ENCODE assay signal across 8 cellular contexts in genomic region chr16:69565611-69566436, GRCh38. TPM values are rescaled to one million over a fixed set of nuclear protein-coding genes. Genes with fewer than 3 reads are reported as not detected.
DNase-seq lines count a peak whose midpoint lies in the region; ATAC-seq and TF ChIP-seq lines count a peak whose summit lies in the region.

TSS of gene NFAT5 (plus strand) at chr16:69565966. CDS start at chr16:69566302, 336 bp downstream.

- peak; percentile 82 for ATAC-seq in CD8-positive, alpha-beta T cell
- ATAC-seq in GM21423 (IDR thresholded peaks at IDR 0.05; ENCODE audit: unreplicated experiment) = peak; percentile 47
- peak; percentile 79 for ATAC-seq in PC-3

- no TSS peak for BruUV-seq in PC-3 (replicated peaks; lab: Mats Ljungman, UMichigan)

- peak within 1 kb of the TSS; percentile 92 for H2AFZ ChIP-seq in PC-3 (ENCODE audit: low read length)

- peak within 1 kb of the TSS; percentile 99 for H3K4me2 ChIP-seq in PC-3 (ENCODE audit: low read length)

- H3K4me3 Mint-ChIP-seq in CD8-positive, alpha-beta T cell = peak within 1 kb of the TSS; percentile 96

- CTCF ChIA-PET in CD8-positive, alpha-beta T cell (lab: Charles Lee) = interaction anchor here (1.3 kb wide), 1 partner anchor 20 kb away, joined by 3 read pairs; no protein-coding TSS in a partner anchor
- CTCF ChIA-PET in PC-3 (lab: Charles Lee) = interaction anchor here (1.0 kb wide), 1 partner anchor 170 kb away, joined by 5 read pairs; no protein-coding TSS in a partner anchor

- peaks cover 57% of the 10 kb centered on the region for H3K79me2 ChIP-seq in PC-3 (ENCODE audit: low read length)

- intact Hi-C loops in CD8-positive, alpha-beta T cell (cut with DNase I, micrococcal nuclease) = loop anchor here (1.0 to 10.0 kb wide), 17 partner anchors 35 to 816 kb away; partner anchors contain the start of genes CYB5B (in 2 of the 2), SNTB2 (in 2 of the 2), CHTF8 (in 1 of the 2) and COG8 (in 1 of the 2)
- intact Hi-C loops in PC-3 (cut with micrococcal nuclease) = loop anchor here (1.0 to 5.0 kb wide), 2 partner anchors 99 to 170 kb away; no protein-coding TSS in a partner anchor

- peaks cover 7% of the 10 kb centered on the region for H3K36me3 Mint-ChIP-seq in CD8-positive, alpha-beta T cell

- peaks cover 46% of the 10 kb centered on the region for H3K4me1 Mint-ChIP-seq in CD8-positive, alpha-beta T cell (ENCODE audit: low read depth)

- POLR2A ChIA-PET in CD8-positive, alpha-beta T cell (lab: Charles Lee) = no interaction called here
- POLR2A ChIA-PET in PC-3 (lab: Charles Lee; ENCODE audit: unreplicated experiment) = no interaction called here

- no peaks in the 10 kb centered on the region for H3K9me3 Mint-ChIP-seq in CD8-positive, alpha-beta T cell

- H3K27me3 Mint-ChIP-seq in CD8-positive, alpha-beta T cell (ENCODE audit: low read depth) = no peaks in the 10 kb centered on the region

- no peaks in the 10 kb centered on the region for H3K27me3 ChIP-seq in CD8-positive, alpha-beta T cell (ENCODE audit: insufficient read depth, low read length)
- H3K27me3 ChIP-seq in PC-3 (ENCODE audit: low read length) (no peaks in the 10 kb centered on the region), mucosa of rectum (ENCODE audit: control insufficient read depth in 2 of 2, insufficient read depth in 2 of 2, low read length in 2 of 2) (no peaks in the 10 kb centered on the region)

- peak within 1 kb of the TSS; percentile 87 for H3K27ac ChIP-seq in CD8-positive, alpha-beta T cell (ENCODE audit: low read depth, low read length)
- peak within 1 kb of the TSS; percentile 81 for H3K27ac ChIP-seq in PC-3 (ENCODE audit: low read length)
- H3K27ac ChIP-seq in mucosa of rectum (ENCODE audit: low read depth in 2 of 2, low read length in 2 of 2) = peak within 1 kb of the TSS; percentile 99

- H3K9ac ChIP-seq in PC-3 (ENCODE audit: low read length) (peak within 1 kb of the TSS; percentile 98), mucosa of rectum (ENCODE audit: low read depth in 1 of 2, low read length in 2 of 2) (peak within 1 kb of the TSS; percentile 91 to 98)

- peak within 1 kb of the TSS; percentile 91 for H3K4me3 ChIP-seq in CD8-positive, alpha-beta T cell (ENCODE audit: low read depth, low read length)
- peak within 1 kb of the TSS; percentile 88 for H3K4me3 ChIP-seq in PC-3 (ENCODE audit: low read length)
- peak within 1 kb of the TSS; percentile 89 for H3K4me3 ChIP-seq in epithelial cell of proximal tubule (ENCODE audit: low read depth, low read length)
- H3K4me3 ChIP-seq in mucosa of rectum (ENCODE audit: low read length in 2 of 2) = peak within 1 kb of the TSS; percentile 90 to 91

- TF ChIP-seq RAD21 in Ishikawa (IDR thresholded peaks at IDR 0.05; ENCODE audit: low read depth) = peak; percentile 1; the same call in 1 of the 2 replicates

- H3K36me3 ChIP-seq in CD8-positive, alpha-beta T cell (ENCODE audit: insufficient read depth, low read length) = no peaks in the 10 kb centered on the region
- no peaks in the 10 kb centered on the region for H3K36me3 ChIP-seq in PC-3 (ENCODE audit: low read depth, low read length)
- no peaks in the 10 kb centered on the region for H3K36me3 ChIP-seq in mucosa of rectum (ENCODE audit: control insufficient read depth in 2 of 2, insufficient read depth in 2 of 2, low read length in 2 of 2)

- no peaks in the 10 kb centered on the region for H3K9me2 ChIP-seq in PC-3 (replicated peaks; ENCODE audit: low read length)

- H4K20me1 ChIP-seq in PC-3 (ENCODE audit: low read length) = peaks cover 13% of the 10 kb centered on the region

- peaks cover 36% of the 10 kb centered on the region for H3K4me1 ChIP-seq in CD8-positive, alpha-beta T cell (ENCODE audit: insufficient read depth, low read length)
- H3K4me1 ChIP-seq in PC-3 (ENCODE audit: insufficient read depth, low read length) = peaks cover 23% of the 10 kb centered on the region
- peaks cover 14 to 16% of the 10 kb centered on the region in 2 donors for H3K4me1 ChIP-seq in mucosa of rectum (ENCODE audit: control insufficient read depth in 2 of 2, insufficient read depth in 2 of 2, low read length in 2 of 2)

- peak; percentile 100 for TF ChIP-seq EP300 in Ishikawa (IDR thresholded peaks at IDR 0.05; ENCODE audit: borderline replicate concordance)

- peak; percentile 83 to 97 (median 89) for DNase-seq in CD8-positive, alpha-beta T cell
- peak; percentile 82 for DNase-seq in PC-3
- peak; percentile 98 for DNase-seq in activated T-cell treated with anti-CD3 and anti-CD28 coated beads, Interleukin-2, amount 50 U/mL, for 1 hour
- no peak for DNase-seq in epithelial cell of proximal tubule (ENCODE audit: low read depth)
- DNase-seq in stimulated activated CD8-positive, alpha-beta memory T cell treated with anti-CD3 and anti-CD28 coated beads, Interleukin-4, amount 100 ng/mL, for 4 hours (ENCODE audit: low read depth in 2 of 2, low spot score in 1 of 2) = peak; percentile 74 to 76

- no peaks in the 10 kb centered on the region for H3K9me3 ChIP-seq in CD8-positive, alpha-beta T cell (ENCODE audit: low read length)
- H3K9me3 ChIP-seq in PC-3 (ENCODE audit: low read length) = no peaks in the 10 kb centered on the region
- H3K9me3 ChIP-seq in mucosa of rectum (ENCODE audit: control insufficient read depth in 2 of 2, low read length in 2 of 2) = no peaks in the 10 kb centered on the region

- peak within 1 kb of the TSS; percentile 98 for H3K27ac Mint-ChIP-seq in CD8-positive, alpha-beta T cell

- H3F3A ChIP-seq in PC-3 (ENCODE audit: low read length, unreplicated experiment) = no peaks in the 10 kb centered on the region

- no peak for TF ChIP-seq CTCF in CD8-positive, alpha-beta T cell (IDR thresholded peaks at IDR 0.05)
- no peak for TF ChIP-seq CTCF in PC-3 (conservative IDR thresholded peaks at IDR 0.05; ENCODE audit: low read depth, low read length)
- no peak for TF ChIP-seq CTCF in epithelial cell of proximal tubule (conservative IDR thresholded peaks at IDR 0.05; ENCODE audit: low read depth, low read length)

TF ChIP-seq in Ishikawa, 13 proteins besides CTCF, POLR2A, EP300 and RAD21:
- TF ChIP-seq TCF12 (IDR thresholded peaks at IDR 0.05; ENCODE audit: low read depth) (peak; percentile 82; the same call in 1 of the 2 replicates), FOXM1 (IDR thresholded peaks at IDR 0.05; ENCODE audit: borderline replicate concordance, low read depth) (no peak), EGR1 (IDR thresholded peaks at IDR 0.05) (peak; percentile 8; the same call in 1 of the 2 replicates), TAF1 (IDR thresholded peaks at IDR 0.05; ENCODE audit: low read depth) (peak; percentile 95), CEBPB (IDR thresholded peaks at IDR 0.05) (peak; percentile 38; the same call in 1 of the 2 replicates), YY1 (IDR thresholded peaks at IDR 0.05; ENCODE audit: low read depth) (no peak), ZBTB7A (IDR thresholded peaks at IDR 0.05; ENCODE audit: low read depth) (no peak), TEAD4 (IDR thresholded peaks at IDR 0.05) (peak; percentile 50; the same call in 1 of the 2 replicates)
- TF ChIP-seq, protein P1, sequence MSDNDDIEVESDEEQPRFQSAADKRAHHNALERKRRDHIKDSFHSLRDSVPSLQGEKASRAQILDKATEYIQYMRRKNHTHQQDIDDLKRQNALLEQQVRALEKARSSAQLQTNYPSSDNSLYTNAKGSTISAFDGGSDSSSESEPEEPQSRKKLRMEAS (IDR thresholded peaks at IDR 0.05) = peak; percentile 72; the same call in 1 of the 2 replicates
- TF ChIP-seq, protein P2, sequence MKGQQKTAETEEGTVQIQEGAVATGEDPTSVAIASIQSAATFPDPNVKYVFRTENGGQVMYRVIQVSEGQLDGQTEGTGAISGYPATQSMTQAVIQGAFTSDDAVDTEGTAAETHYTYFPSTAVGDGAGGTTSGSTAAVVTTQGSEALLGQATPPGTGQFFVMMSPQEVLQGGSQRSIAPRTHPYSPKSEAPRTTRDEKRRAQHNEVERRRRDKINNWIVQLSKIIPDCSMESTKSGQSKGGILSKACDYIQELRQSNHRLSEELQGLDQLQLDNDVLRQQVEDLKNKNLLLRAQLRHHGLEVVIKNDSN (IDR thresholded peaks at IDR 0.05) = no peak

RNA-seq across cellular contexts. Expression of gene NFAT5, which starts in this region (rescaled TPM):
- total RNA-seq in CD8-positive, alpha-beta T cell = 10 to 100 TPM; 22.0 to 27.6 TPM
- total RNA-seq in PC-3 (2014; rRNA removed) (11.4 and 14.3 TPM in 2 replicates), epithelial cell of proximal tubule (5.1 and 6.5 TPM in 2 replicates)
